14 cellular contexts compared by ENCODE assay signal in the genomic region with DNA sequence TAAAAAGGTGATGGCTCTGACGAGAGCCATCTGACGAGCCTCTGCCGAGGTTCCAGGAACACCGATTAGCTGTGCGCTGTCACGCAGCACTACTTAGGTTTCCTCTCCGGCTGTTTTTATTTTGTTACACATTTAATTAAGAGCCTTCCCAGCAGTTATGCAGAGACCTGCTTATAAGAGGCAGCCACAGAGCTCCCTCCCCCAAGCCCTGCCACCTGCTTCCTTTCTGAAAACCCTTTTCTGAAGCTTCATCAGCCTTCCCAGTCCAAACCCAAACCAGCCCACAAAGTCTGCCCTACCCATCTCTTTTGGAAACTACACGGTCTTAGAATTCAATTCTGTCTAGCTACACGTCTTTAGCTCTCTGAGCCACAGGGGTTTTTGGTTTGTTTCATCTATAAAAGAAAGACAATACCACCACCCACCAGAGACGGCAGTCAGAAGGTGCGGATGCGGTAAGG. TPM values are rescaled to one million over a fixed set of nuclear protein-coding genes. Genes with fewer than 3 reads are reported as not detected.
DNase-seq lines count a peak whose midpoint lies in the region; ATAC-seq and TF ChIP-seq lines count a peak whose summit lies in the region.
"Had no signal": no experiment of that assay in that cellular context is flagged by ENCODE, and none has a peak within 500 bp of the region (broad histone marks: within the 10 kb centered on the region; RNA-seq: fewer than 3 reads in every experiment).

No MANE protein-coding gene starts in this region.

- H3F3A ChIP-seq in MM.1S (ENCODE audit: insufficient read depth, low read length): peaks cover 18% of the 10 kb centered on the region

- no peaks in the 10 kb centered on the region for H3K9me2 ChIP-seq in MM.1S (replicated peaks; ENCODE audit: insufficient read depth, low read length)

- intact Hi-C loops in activated CD4-positive, alpha-beta T cell treated with anti-CD3 and anti-CD28 coated beads for 36 hours (cut with DNase I, micrococcal nuclease): no loop called here

- no peaks in the 10 kb centered on the region for H4K20me1 ChIP-seq in MM.1S (ENCODE audit: insufficient read depth, low read length)

- H3K27me3 Mint-ChIP-seq in activated CD4-positive, alpha-beta T cell treated with anti-CD3 and anti-CD28 coated beads for 36 hours: no peaks in the 10 kb centered on the region
- H3K27me3 Mint-ChIP-seq in T-helper 17 cell: no peaks in the 10 kb centered on the region

- H3K9me3 ChIP-seq in MM.1S (replicated peaks; ENCODE audit: insufficient read depth, low read length) (no peaks in the 10 kb centered on the region), T-helper 17 cell (ENCODE audit: control insufficient read depth, low read length, poor library complexity, severe bottlenecking) (no peaks in the 10 kb centered on the region)

- H3K4me3 ChIP-seq in MM.1S (ENCODE audit: low read length): no peak overlapping the region

- peaks cover 71% of the 10 kb centered on the region for H3K36me3 Mint-ChIP-seq in activated CD4-positive, alpha-beta T cell treated with anti-CD3 and anti-CD28 coated beads for 36 hours (ENCODE audit: low read depth)
- peaks cover 27% of the 10 kb centered on the region for H3K36me3 Mint-ChIP-seq in T-helper 17 cell (ENCODE audit: low read depth)

- H3K79me2 ChIP-seq in MM.1S (ENCODE audit: low read length): no peaks in the 10 kb centered on the region

- no peak overlapping the region for H2AFZ ChIP-seq in MM.1S (ENCODE audit: low read length)

- H3K27ac Mint-ChIP-seq in activated CD4-positive, alpha-beta T cell treated with anti-CD3 and anti-CD28 coated beads for 36 hours: peak overlapping the region; percentile 78
- no peak overlapping the region for H3K27ac Mint-ChIP-seq in T-helper 17 cell
- H3K27ac Mint-ChIP-seq: HFFc6, nephron progenitor cell had no signal

- no peak overlapping the region for H3K4me3 Mint-ChIP-seq in activated CD4-positive, alpha-beta T cell treated with anti-CD3 and anti-CD28 coated beads for 36 hours
- no peak overlapping the region for H3K4me3 Mint-ChIP-seq in T-helper 17 cell
- H3K4me3 Mint-ChIP-seq: HFFc6, nephron progenitor cell had no signal

- TF ChIP-seq CTCF in MM.1S (IDR thresholded peaks at IDR 0.05; ENCODE audit: low read length): peak; percentile 21; the same call in 1 of the 2 replicates

- H3K9ac ChIP-seq in MM.1S (ENCODE audit: low read length): no peak overlapping the region

- CTCF ChIA-PET in activated CD4-positive, alpha-beta T cell treated with anti-CD3 and anti-CD28 coated beads for 36 hours (lab: Charles Lee): interaction anchor here (0.6 to 1.9 kb wide), 9 partner anchors 9 to 267 kb away, joined by 3 to 8 read pairs (median 5); no protein-coding TSS in a partner anchor

- H3K4me2 ChIP-seq in MM.1S (ENCODE audit: low read depth, low read length): peak overlapping the region; percentile 53

- H3K4me1 ChIP-seq in MM.1S (ENCODE audit: low read length): peaks cover 26% of the 10 kb centered on the region

- peak overlapping the region; percentile 51; the same call in 1 of the 2 replicates for H3K27ac ChIP-seq in MM.1S (ENCODE audit: low read length)

- H3K36me3 ChIP-seq in MM.1S (replicated peaks; ENCODE audit: insufficient read depth, low read length): no peaks in the 10 kb centered on the region

- peaks cover 33% of the 10 kb centered on the region for H3K4me1 Mint-ChIP-seq in activated CD4-positive, alpha-beta T cell treated with anti-CD3 and anti-CD28 coated beads for 36 hours
- H3K4me1 Mint-ChIP-seq in T-helper 17 cell: peaks cover 15% of the 10 kb centered on the region

- POLR2A ChIA-PET in activated CD4-positive, alpha-beta T cell treated with anti-CD3 and anti-CD28 coated beads for 36 hours (lab: Charles Lee): no interaction called here

- no peaks in the 10 kb centered on the region for H3K27me3 ChIP-seq in MM.1S (replicated peaks; ENCODE audit: insufficient read depth, low read length)

- peak; percentile 66 for DNase-seq in activated CD4-positive, alpha-beta T cell treated with anti-CD3 and anti-CD28 coated beads for 36 hours
- DNase-seq in activated CD4-positive, alpha-beta T cell treated with anti-CD3 and anti-CD28 coated beads for 4 hours: no peak
- peak; percentile 73 for DNase-seq in MM.1S
- DNase-seq in T-helper 17 cell: no peak
- DNase-seq in myocyte (ENCODE audit: low read depth): peak; percentile 21
- no peak for DNase-seq in AG20443 (ENCODE audit: low spot score)
- no peak for DNase-seq in iPS-NIHi7 (ENCODE audit: extremely low spot score)
- no peak for DNase-seq in DMS153 treated with DMSO at 0.1 percent for 48 hours (lab: John Stamatoyannopoulos, UW; ENCODE audit: unreplicated experiment)
- DNase-seq: HFFc6, MV-4-11, nephron progenitor cell, retina, trophoblast cell had no signal

- ATAC-seq in activated CD4-positive, alpha-beta T cell treated with anti-CD3 and anti-CD28 coated beads for 36 hours: peak; percentile 89
- ATAC-seq in T-helper 17 cell: peak; percentile 37
- ATAC-seq: activated CD4-positive, CD25-positive, alpha-beta regulatory T cell treated with anti-CD3 and anti-CD28 coated beads, Interleukin-2, amount 50 U/mL, for 24 hours had no signal

- H3K9me3 Mint-ChIP-seq in activated CD4-positive, alpha-beta T cell treated with anti-CD3 and anti-CD28 coated beads for 36 hours (ENCODE audit: low read depth): no peaks in the 10 kb centered on the region
- H3K9me3 Mint-ChIP-seq: HFFc6, nephron progenitor cell had no signal

RNA-seq across cellular contexts. Expression of a gene that starts 49.1 kb away (rescaled TPM):
- total RNA-seq in activated CD4-positive, alpha-beta T cell treated with anti-CD3 and anti-CD28 coated beads for 36 hours: 10 to 100 TPM; 36.7 to 41.3 TPM
- 10 to 100 TPM; 22.6 to 25.7 TPM for total RNA-seq in T-helper 17 cell
- 72.1 and 80.2 TPM in 2 replicates for total RNA-seq in myocyte
- 85.0 TPM for polyA plus RNA-seq in myocyte (2012)

Comparison
In these comparisons a context has a peak if more than half of its experiments do, and no peak if none do; other contexts are left out.
1. DNase-seq: peak in activated CD4-positive, alpha-beta T cell treated with anti-CD3 and anti-CD28 coated beads for 36 hours (single experiment), MM.1S (single experiment) and myocyte (single experiment); none in activated CD4-positive, alpha-beta T cell treated with anti-CD3 and anti-CD28 coated beads for 4 hours (0 of 2), T-helper 17 cell (0 of 3), AG20443 (single experiment), iPS-NIHi7 (single experiment) and DMS153 treated with DMSO at 0.1 percent for 48 hours (single experiment).